8 cellular contexts compared by ENCODE assay signal in the genomic region with DNA sequence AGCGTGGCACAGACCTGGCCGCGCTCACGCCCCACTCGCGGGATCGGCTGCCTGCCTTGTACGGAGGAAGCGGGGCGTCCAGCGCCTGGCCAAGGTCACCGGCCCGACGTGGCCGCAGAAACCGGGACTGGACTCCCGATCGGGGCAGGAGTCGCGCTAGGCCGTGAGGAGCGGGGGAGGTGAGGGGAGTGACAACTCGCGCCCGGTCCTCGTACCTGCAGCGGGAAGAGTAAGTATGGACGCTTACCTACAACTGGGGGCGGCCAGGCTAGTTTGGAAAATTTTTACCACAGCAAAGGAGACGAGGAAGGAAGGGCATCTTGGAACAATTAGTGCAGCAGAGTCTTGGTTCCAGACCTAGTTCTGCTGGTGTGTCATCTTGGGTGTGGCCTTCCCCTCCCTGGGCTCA. TPM values are rescaled to one million over a fixed set of nuclear protein-coding genes. Genes with fewer than 3 reads are reported as not detected.
A peak's percentile ranks its signal among the peaks of the same experiment; 100 is the strongest.
DNase-seq lines count a peak whose midpoint lies in the region; ATAC-seq, FAIRE-seq and TF ChIP-seq lines count a peak whose summit lies in the region.

No MANE protein-coding gene starts in this region.

- peaks cover 8% of the 10 kb centered on the region for H3K36me3 Mint-ChIP-seq in CD4-positive, alpha-beta T cell (ENCODE audit: low read depth)
- H3K36me3 Mint-ChIP-seq in activated naive CD4-positive, alpha-beta T cell treated with anti-CD3 and anti-CD28 coated beads for 36 hours (ENCODE audit: low read depth): peaks cover 5% of the 10 kb centered on the region

- no peaks in the 10 kb centered on the region for H3K36me3 ChIP-seq in pancreas

- H3K27me3 Mint-ChIP-seq in CD4-positive, alpha-beta T cell: no peaks in the 10 kb centered on the region
- H3K27me3 Mint-ChIP-seq in activated naive CD4-positive, alpha-beta T cell treated with anti-CD3 and anti-CD28 coated beads for 36 hours (ENCODE audit: low read depth): no peaks in the 10 kb centered on the region

- POLR2A ChIA-PET in CD4-positive, alpha-beta T cell (lab: Charles Lee): interaction anchor here (1.1 to 1.2 kb wide), 2 partner anchors 12 to 51 kb away, joined by 3 read pairs; no protein-coding TSS in a partner anchor

- peak overlapping the region; percentile 44 to 82 (median 60) for H3K4me3 ChIP-seq in pancreas

- TF ChIP-seq CTCF in CD4-positive, alpha-beta T cell (IDR thresholded peaks at IDR 0.05): no peak
- no peak for TF ChIP-seq CTCF in pancreas (IDR thresholded peaks at IDR 0.05)

- peaks cover 7% of the 10 kb centered on the region for H3K9me3 Mint-ChIP-seq in CD4-positive, alpha-beta T cell
- peaks cover 10% of the 10 kb centered on the region for H3K9me3 Mint-ChIP-seq in activated naive CD4-positive, alpha-beta T cell treated with anti-CD3 and anti-CD28 coated beads for 36 hours

- peaks cover 7% of the 10 kb centered on the region for H3K9me3 ChIP-seq in CD4-positive, alpha-beta T cell (ENCODE audit: control insufficient read depth, low read length)
- no peaks in the 10 kb centered on the region for H3K9me3 ChIP-seq in pancreas

- H3K27me3 ChIP-seq in CD4-positive, alpha-beta T cell (ENCODE audit: control insufficient read depth, insufficient read depth, low read length): no peaks in the 10 kb centered on the region
- no peaks in the 10 kb centered on the region for H3K27me3 ChIP-seq in pancreas

- peaks cover 37% of the 10 kb centered on the region for H3K4me1 Mint-ChIP-seq in CD4-positive, alpha-beta T cell (ENCODE audit: low read depth)
- peaks cover 40% of the 10 kb centered on the region for H3K4me1 Mint-ChIP-seq in activated naive CD4-positive, alpha-beta T cell treated with anti-CD3 and anti-CD28 coated beads for 36 hours (ENCODE audit: low read depth)

- 0 to 1% methylated on average over 29 to 30 of the region's 30 CpGs for WGBS in pancreas, 2 donors

- H3K27ac Mint-ChIP-seq in CD4-positive, alpha-beta T cell: peak overlapping the region; percentile 86
- H3K27ac Mint-ChIP-seq in activated naive CD4-positive, alpha-beta T cell treated with anti-CD3 and anti-CD28 coated beads for 36 hours: peak overlapping the region; percentile 65

- intact Hi-C loops in CD4-positive, alpha-beta T cell (cut with DNase I, micrococcal nuclease): loop anchor here (1.0 to 10.0 kb wide), 8 partner anchors 40 to 460 kb away; partner anchors contain the start of genes ASB1 (in 1 of the 2), ILKAP (in 1 of the 2) and PER2 (in 1 of the 2)
- intact Hi-C loops in activated naive CD4-positive, alpha-beta T cell treated with anti-CD3 and anti-CD28 coated beads for 36 hours (cut with micrococcal nuclease): loop anchor here (5.0 kb wide), 3 partner anchors 190 to 295 kb away; partner anchors contain the start of gene ERFE
- intact Hi-C loops in Right ventricle myocardium superior (cut with DNase I): no loop called here
- intact Hi-C loops in pancreas (cut with DNase I): no loop called here

- peak in 1 of 10 experiments; percentile 9 for DNase-seq in CD4-positive, alpha-beta T cell
- DNase-seq in HK-2 (ENCODE audit: unreplicated experiment): peak; percentile 34
- DNase-seq in activated naive CD4-positive, alpha-beta T cell treated with anti-CD3 and anti-CD28 coated beads for 36 hours: no peak
- DNase-seq in Right ventricle myocardium superior: peak; percentile 65
- peak; percentile 41 to 85 (median 65) for DNase-seq in pancreas
- no peak for DNase-seq in RCC 7860 (ENCODE audit: low spot score)
- no peak for DNase-seq in NOMO-1 treated with dmso at 0.1 percent for 144 hours (lab: John Stamatoyannopoulos, UW; ENCODE audit: unreplicated experiment)

- FAIRE-seq in pancreas (lab: Jason Lieb, UNC) (no peak), RCC 7860 (lab: Jason Lieb, UNC) (no peak)

- H3K4me1 ChIP-seq in pancreas: peaks cover 9 to 22% (median 13%) of the 10 kb centered on the region in 3 donors

- H3K4me3 Mint-ChIP-seq in CD4-positive, alpha-beta T cell: peak overlapping the region; percentile 91
- peak overlapping the region; percentile 81 for H3K4me3 Mint-ChIP-seq in activated naive CD4-positive, alpha-beta T cell treated with anti-CD3 and anti-CD28 coated beads for 36 hours

- CTCF ChIA-PET in CD4-positive, alpha-beta T cell (lab: Charles Lee): interaction anchor here (1.5 kb wide), 1 partner anchor 296 kb away, joined by 5 read pairs; no protein-coding TSS in a partner anchor
- CTCF ChIA-PET in activated naive CD4-positive, alpha-beta T cell treated with anti-CD3 and anti-CD28 coated beads for 36 hours (lab: Charles Lee): interaction anchor here (0.6 to 4.4 kb wide), 9 partner anchors 13 to 297 kb away, joined by 3 to 28 read pairs (median 3); partner anchors contain the start of gene HES6

- ATAC-seq in CD4-positive, alpha-beta T cell (ENCODE audit: poor library complexity): no peak
- ATAC-seq in Right ventricle myocardium superior (ENCODE audit: poor library complexity) (no peak), pancreas (peak in 3 of 4 donors; percentile 5 to 6 (median 5)), HG03342 (IDR thresholded peaks at IDR 0.05; ENCODE audit: unreplicated experiment) (no peak)

- H3K27ac ChIP-seq in CD4-positive, alpha-beta T cell (ENCODE audit: low read depth, low read length): peak overlapping the region; percentile 54
- peak overlapping the region in 3 of 4 donors; percentile 49 to 76 (median 71) for H3K27ac ChIP-seq in pancreas

RNA-seq across cellular contexts. Expression of gene UBE2F, which starts 0.7 kb away (rescaled TPM):
- 10 to 100 TPM; 23.2 to 27.4 TPM for total RNA-seq in CD4-positive, alpha-beta T cell
- total RNA-seq in activated naive CD4-positive, alpha-beta T cell treated with anti-CD3 and anti-CD28 coated beads for 36 hours: 10 to 100 TPM; 43.4 to 45.5 TPM
- 65.1 TPM for total RNA-seq in Right ventricle myocardium superior
- total RNA-seq in pancreas: 10 to 100 TPM; 39.3 to 51.7 (median 43.0) TPM
- polyA plus RNA-seq in pancreas: 10 to 100 TPM; 32.4 to 32.5 TPM

Comparison
In these comparisons a context has a peak if more than half of its experiments do, and no peak if none do; other contexts are left out.
1. ATAC-seq: peak in pancreas (3 of 4); none in CD4-positive, alpha-beta T cell (single experiment), Right ventricle myocardium superior (single experiment) and HG03342 (single experiment).
2. DNase-seq: peak in HK-2 (single experiment), Right ventricle myocardium superior (single experiment) and pancreas (6 of 6); none in activated naive CD4-positive, alpha-beta T cell treated with anti-CD3 and anti-CD28 coated beads for 36 hours (single experiment), RCC 7860 (single experiment) and NOMO-1 treated with dmso at 0.1 percent for 144 hours (single experiment).
3. intact Hi-C loops: an anchor here in CD4-positive, alpha-beta T cell (1.0 to 10.0 kb wide) and activated naive CD4-positive, alpha-beta T cell treated with anti-CD3 and anti-CD28 coated beads for 36 hours (5.0 kb wide); none called in Right ventricle myocardium superior and pancreas.